Comparison of ENCODE assay signal across 1 cellular context in the genomic region with DNA sequence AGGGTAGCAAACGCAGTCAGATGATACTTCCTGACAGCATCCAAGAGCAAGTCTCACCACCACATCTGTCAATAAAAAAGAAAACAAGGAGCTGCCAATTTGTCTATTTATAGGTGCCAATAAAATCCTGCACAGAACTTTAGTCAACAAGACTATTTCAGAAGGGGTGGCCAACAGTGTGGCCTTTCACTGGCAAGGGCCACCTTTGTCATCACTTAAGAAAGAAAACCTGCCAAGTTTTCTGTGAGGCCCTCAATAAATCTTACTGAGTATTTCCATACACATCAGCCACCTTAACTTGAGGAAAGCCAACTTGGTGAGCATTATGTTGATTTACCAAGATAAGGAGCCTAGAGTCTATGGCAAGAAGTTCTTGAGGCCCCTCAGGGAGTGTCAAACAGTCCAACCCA.
TF ChIP-seq lines count a peak whose summit lies in the region.

No MANE protein-coding gene starts in this region.

TF ChIP-seq in HEK293, 187 proteins besides CTCF, POLR2A, EP300 and RAD21 (continued from another document and continues in another):
- TF ChIP-seq, protein P1, sequence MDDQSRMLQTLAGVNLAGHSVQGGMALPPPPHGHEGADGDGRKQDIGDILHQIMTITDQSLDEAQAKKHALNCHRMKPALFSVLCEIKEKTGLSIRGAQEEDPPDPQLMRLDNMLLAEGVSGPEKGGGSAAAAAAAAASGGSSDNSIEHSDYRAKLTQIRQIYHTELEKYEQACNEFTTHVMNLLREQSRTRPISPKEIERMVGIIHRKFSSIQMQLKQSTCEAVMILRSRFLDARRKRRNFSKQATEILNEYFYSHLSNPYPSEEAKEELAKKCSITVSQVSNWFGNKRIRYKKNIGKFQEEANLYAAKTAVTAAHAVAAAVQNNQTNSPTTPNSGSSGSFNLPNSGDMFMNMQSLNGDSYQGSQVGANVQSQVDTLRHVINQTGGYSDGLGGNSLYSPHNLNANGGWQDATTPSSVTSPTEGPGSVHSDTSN (CRISPR knock-in tag; IDR thresholded peaks at IDR 0.05): no peak
- TF ChIP-seq ZNF248 (tag by site-specific recombination; IDR thresholded peaks at IDR 0.05): no peak
- no peak for TF ChIP-seq ZNF10 (tag by site-specific recombination; IDR thresholded peaks at IDR 0.05)
- TF ChIP-seq ZFP41 (tag by site-specific recombination; IDR thresholded peaks at IDR 0.05; ENCODE audit: borderline replicate concordance): no peak
- TF ChIP-seq ZBTB7A (tag by site-specific recombination; IDR thresholded peaks at IDR 0.05; ENCODE audit: low read depth): no peak
- TF ChIP-seq FEZF1 (tag by site-specific recombination; IDR thresholded peaks at IDR 0.05): peak; percentile 54; the same call in 1 of the 2 replicates
- TF ChIP-seq ZNF391 (tag by site-specific recombination; IDR thresholded peaks at IDR 0.05; ENCODE audit: borderline replicate concordance, low read depth): no peak
- TF ChIP-seq ZFP69B (tag by site-specific recombination; IDR thresholded peaks at IDR 0.05): no peak
- 0 out of 2 replicates have a peak, but pooled peaks have one; percentile 35 for TF ChIP-seq ZBTB48 (tag by site-specific recombination; IDR thresholded peaks at IDR 0.05)
- TF ChIP-seq, protein P2, sequence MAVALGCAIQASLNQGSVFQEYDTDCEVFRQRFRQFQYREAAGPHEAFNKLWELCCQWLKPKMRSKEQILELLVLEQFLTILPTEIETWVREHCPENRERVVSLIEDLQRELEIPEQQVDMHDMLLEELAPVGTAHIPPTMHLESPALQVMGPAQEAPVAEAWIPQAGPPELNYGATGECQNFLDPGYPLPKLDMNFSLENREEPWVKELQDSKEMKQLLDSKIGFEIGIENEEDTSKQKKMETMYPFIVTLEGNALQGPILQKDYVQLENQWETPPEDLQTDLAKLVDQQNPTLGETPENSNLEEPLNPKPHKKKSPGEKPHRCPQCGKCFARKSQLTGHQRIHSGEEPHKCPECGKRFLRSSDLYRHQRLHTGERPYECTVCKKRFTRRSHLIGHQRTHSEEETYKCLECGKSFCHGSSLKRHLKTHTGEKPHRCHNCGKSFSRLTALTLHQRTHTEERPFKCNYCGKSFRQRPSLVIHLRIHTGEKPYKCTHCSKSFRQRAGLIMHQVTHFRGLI (tag by site-specific recombination; IDR thresholded peaks at IDR 0.05): 0 out of 2 replicates have a peak, but pooled peaks have one; percentile 45
- TF ChIP-seq, protein P3, sequence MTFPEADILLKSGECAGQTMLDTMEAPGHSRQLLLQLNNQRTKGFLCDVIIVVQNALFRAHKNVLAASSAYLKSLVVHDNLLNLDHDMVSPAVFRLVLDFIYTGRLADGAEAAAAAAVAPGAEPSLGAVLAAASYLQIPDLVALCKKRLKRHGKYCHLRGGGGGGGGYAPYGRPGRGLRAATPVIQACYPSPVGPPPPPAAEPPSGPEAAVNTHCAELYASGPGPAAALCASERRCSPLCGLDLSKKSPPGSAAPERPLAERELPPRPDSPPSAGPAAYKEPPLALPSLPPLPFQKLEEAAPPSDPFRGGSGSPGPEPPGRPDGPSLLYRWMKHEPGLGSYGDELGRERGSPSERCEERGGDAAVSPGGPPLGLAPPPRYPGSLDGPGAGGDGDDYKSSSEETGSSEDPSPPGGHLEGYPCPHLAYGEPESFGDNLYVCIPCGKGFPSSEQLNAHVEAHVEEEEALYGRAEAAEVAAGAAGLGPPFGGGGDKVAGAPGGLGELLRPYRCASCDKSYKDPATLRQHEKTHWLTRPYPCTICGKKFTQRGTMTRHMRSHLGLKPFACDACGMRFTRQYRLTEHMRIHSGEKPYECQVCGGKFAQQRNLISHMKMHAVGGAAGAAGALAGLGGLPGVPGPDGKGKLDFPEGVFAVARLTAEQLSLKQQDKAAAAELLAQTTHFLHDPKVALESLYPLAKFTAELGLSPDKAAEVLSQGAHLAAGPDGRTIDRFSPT (tag by site-specific recombination; IDR thresholded peaks at IDR 0.05): no peak
- TF ChIP-seq ZNF777 (tag by site-specific recombination; IDR thresholded peaks at IDR 0.05; ENCODE audit: borderline replicate concordance): no peak
- no peak for TF ChIP-seq ZNF629 (tag by site-specific recombination; IDR thresholded peaks at IDR 0.05)
- TF ChIP-seq, protein P4, sequence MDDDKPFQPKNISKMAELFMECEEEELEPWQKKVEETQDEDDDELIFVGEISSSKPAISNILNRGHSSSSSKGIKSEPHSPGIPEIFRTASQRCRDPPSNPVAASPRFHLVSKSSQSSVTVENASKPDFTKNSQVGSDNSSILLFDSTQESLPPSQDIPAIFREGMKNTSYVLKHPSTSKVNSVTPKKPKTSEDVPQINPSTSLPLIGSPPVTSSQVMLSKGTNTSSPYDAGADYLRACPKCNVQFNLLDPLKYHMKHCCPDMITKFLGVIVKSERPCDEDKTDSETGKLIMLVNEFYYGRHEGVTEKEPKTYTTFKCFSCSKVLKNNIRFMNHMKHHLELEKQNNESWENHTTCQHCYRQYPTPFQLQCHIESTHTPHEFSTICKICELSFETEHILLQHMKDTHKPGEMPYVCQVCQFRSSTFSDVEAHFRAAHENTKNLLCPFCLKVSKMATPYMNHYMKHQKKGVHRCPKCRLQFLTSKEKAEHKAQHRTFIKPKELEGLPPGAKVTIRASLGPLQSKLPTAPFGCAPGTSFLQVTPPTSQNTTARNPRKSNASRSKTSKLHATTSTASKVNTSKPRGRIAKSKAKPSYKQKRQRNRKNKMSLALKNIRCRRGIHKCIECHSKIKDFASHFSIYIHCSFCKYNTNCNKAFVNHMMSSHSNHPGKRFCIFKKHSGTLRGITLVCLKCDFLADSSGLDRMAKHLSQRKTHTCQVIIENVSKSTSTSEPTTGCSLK (tag by site-specific recombination; IDR thresholded peaks at IDR 0.05): no peak
- TF ChIP-seq, protein P5, sequence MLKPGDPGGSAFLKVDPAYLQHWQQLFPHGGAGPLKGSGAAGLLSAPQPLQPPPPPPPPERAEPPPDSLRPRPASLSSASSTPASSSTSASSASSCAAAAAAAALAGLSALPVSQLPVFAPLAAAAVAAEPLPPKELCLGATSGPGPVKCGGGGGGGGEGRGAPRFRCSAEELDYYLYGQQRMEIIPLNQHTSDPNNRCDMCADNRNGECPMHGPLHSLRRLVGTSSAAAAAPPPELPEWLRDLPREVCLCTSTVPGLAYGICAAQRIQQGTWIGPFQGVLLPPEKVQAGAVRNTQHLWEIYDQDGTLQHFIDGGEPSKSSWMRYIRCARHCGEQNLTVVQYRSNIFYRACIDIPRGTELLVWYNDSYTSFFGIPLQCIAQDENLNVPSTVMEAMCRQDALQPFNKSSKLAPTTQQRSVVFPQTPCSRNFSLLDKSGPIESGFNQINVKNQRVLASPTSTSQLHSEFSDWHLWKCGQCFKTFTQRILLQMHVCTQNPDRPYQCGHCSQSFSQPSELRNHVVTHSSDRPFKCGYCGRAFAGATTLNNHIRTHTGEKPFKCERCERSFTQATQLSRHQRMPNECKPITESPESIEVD (tag by site-specific recombination; IDR thresholded peaks at IDR 0.05): peak; percentile 56
- TF ChIP-seq, protein P6, sequence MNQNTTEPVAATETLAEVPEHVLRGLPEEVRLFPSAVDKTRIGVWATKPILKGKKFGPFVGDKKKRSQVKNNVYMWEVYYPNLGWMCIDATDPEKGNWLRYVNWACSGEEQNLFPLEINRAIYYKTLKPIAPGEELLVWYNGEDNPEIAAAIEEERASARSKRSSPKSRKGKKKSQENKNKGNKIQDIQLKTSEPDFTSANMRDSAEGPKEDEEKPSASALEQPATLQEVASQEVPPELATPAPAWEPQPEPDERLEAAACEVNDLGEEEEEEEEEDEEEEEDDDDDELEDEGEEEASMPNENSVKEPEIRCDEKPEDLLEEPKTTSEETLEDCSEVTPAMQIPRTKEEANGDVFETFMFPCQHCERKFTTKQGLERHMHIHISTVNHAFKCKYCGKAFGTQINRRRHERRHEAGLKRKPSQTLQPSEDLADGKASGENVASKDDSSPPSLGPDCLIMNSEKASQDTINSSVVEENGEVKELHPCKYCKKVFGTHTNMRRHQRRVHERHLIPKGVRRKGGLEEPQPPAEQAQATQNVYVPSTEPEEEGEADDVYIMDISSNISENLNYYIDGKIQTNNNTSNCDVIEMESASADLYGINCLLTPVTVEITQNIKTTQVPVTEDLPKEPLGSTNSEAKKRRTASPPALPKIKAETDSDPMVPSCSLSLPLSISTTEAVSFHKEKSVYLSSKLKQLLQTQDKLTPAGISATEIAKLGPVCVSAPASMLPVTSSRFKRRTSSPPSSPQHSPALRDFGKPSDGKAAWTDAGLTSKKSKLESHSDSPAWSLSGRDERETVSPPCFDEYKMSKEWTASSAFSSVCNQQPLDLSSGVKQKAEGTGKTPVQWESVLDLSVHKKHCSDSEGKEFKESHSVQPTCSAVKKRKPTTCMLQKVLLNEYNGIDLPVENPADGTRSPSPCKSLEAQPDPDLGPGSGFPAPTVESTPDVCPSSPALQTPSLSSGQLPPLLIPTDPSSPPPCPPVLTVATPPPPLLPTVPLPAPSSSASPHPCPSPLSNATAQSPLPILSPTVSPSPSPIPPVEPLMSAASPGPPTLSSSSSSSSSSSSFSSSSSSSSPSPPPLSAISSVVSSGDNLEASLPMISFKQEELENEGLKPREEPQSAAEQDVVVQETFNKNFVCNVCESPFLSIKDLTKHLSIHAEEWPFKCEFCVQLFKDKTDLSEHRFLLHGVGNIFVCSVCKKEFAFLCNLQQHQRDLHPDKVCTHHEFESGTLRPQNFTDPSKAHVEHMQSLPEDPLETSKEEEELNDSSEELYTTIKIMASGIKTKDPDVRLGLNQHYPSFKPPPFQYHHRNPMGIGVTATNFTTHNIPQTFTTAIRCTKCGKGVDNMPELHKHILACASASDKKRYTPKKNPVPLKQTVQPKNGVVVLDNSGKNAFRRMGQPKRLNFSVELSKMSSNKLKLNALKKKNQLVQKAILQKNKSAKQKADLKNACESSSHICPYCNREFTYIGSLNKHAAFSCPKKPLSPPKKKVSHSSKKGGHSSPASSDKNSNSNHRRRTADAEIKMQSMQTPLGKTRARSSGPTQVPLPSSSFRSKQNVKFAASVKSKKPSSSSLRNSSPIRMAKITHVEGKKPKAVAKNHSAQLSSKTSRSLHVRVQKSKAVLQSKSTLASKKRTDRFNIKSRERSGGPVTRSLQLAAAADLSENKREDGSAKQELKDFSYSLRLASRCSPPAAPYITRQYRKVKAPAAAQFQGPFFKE (tag by site-specific recombination; IDR thresholded peaks at IDR 0.05; ENCODE audit: borderline replicate concordance): no peak
- peak; percentile 18; the same call in 1 of the 2 replicates for TF ChIP-seq KLF7 (tag by site-specific recombination; IDR thresholded peaks at IDR 0.05; ENCODE audit: borderline replicate concordance)
- TF ChIP-seq ZNF626 (tag by site-specific recombination; IDR thresholded peaks at IDR 0.05): no peak
- TF ChIP-seq ZNF558 (tag by site-specific recombination; IDR thresholded peaks at IDR 0.05): no peak
- TF ChIP-seq ZNF561 (tag by site-specific recombination; IDR thresholded peaks at IDR 0.05; ENCODE audit: borderline replicate concordance): 0 out of 2 replicates have a peak, but pooled peaks have one; percentile 38
- TF ChIP-seq, protein P7, sequence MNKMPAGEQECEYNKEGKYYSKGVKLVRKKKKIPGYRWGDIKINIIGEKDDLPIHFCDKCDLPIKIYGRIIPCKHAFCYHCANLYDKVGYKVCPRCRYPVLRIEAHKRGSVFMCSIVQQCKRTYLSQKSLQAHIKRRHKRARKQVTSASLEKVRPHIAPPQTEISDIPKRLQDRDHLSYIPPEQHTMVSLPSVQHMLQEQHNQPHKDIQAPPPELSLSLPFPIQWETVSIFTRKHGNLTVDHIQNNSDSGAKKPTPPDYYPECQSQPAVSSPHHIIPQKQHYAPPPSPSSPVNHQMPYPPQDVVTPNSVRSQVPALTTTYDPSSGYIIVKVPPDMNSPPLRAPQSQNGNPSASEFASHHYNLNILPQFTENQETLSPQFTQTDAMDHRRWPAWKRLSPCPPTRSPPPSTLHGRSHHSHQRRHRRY (tag by site-specific recombination; IDR thresholded peaks at IDR 0.05): no peak
- no peak for TF ChIP-seq ZSCAN23 (tag by site-specific recombination; IDR thresholded peaks at IDR 0.05)
- TF ChIP-seq ZNF184 (tag by site-specific recombination; IDR thresholded peaks at IDR 0.05): no peak
- no peak for TF ChIP-seq ZNF2 (tag by site-specific recombination; IDR thresholded peaks at IDR 0.05)
- no peak for TF ChIP-seq ZNF658 (tag by site-specific recombination; IDR thresholded peaks at IDR 0.05)
- no peak for TF ChIP-seq ZNF223 (tag by site-specific recombination; IDR thresholded peaks at IDR 0.05)
- TF ChIP-seq GLIS1 (tag by site-specific recombination; IDR thresholded peaks at IDR 0.05): peak; percentile 75
- no peak for TF ChIP-seq ZNF791 (tag by site-specific recombination; IDR thresholded peaks at IDR 0.05)
- TF ChIP-seq, protein P8, sequence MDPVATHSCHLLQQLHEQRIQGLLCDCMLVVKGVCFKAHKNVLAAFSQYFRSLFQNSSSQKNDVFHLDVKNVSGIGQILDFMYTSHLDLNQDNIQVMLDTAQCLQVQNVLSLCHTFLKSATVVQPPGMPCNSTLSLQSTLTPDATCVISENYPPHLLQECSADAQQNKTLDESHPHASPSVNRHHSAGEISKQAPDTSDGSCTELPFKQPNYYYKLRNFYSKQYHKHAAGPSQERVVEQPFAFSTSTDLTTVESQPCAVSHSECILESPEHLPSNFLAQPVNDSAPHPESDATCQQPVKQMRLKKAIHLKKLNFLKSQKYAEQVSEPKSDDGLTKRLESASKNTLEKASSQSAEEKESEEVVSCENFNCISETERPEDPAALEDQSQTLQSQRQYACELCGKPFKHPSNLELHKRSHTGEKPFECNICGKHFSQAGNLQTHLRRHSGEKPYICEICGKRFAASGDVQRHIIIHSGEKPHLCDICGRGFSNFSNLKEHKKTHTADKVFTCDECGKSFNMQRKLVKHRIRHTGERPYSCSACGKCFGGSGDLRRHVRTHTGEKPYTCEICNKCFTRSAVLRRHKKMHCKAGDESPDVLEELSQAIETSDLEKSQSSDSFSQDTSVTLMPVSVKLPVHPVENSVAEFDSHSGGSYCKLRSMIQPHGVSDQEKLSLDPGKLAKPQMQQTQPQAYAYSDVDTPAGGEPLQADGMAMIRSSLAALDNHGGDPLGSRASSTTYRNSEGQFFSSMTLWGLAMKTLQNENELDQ (tag by site-specific recombination; IDR thresholded peaks at IDR 0.05; ENCODE audit: low read depth): no peak
- TF ChIP-seq ZNF530 (tag by site-specific recombination; IDR thresholded peaks at IDR 0.05; ENCODE audit: low read depth): no peak
- TF ChIP-seq ZBTB20 (tag by site-specific recombination; IDR thresholded peaks at IDR 0.05): no peak
- no peak for TF ChIP-seq SCRT1 (tag by site-specific recombination; IDR thresholded peaks at IDR 0.05; ENCODE audit: borderline replicate concordance)
